ENCODE assay signal across 8 cellular contexts in the genomic region with DNA sequence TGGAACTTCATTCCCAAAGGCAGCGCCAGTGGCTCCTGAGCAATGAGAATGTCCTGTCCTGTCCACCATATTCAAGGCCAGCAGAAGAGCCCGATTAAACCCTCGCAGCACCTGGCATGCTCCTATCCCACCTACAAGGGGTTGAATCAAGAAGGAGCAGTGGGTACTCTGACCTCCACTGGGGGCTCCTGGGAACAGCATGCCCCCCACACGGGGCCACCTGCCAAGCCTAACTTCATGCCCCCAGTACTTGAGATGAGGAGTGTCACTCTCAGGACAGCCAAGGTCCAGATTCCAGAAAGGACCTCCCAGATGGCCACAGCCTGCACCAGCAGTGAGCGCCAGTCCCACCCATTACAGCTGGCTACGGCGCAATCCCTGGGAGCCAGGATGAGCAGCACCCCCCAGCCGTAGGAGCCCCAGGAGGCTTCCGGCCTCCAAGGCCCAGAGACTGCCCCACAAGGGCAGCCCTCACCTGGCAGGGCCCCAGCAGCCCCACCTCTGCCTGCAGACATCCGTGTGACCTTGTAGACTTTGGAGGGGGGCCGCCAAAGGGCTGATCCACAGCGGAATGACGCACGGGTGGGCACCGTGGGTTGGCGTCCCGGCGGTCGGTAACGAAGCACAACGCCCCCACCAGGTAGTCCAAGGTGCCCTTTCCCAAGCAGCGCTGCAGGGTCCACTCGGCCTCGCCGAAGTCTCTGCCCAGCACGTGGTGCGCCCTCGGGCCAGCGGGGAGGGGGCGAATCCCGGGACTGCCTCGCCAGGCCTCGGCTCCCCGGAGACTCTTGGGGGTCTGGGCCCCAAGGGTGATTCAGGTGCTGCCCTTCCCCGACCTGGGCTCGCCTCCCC. TPM values are rescaled to one million over a fixed set of nuclear protein-coding genes. Genes with fewer than 3 reads are reported as not detected.
DNase-seq lines count a peak whose midpoint lies in the region; ATAC-seq and TF ChIP-seq lines count a peak whose summit lies in the region.

No MANE protein-coding gene starts in this region.

- no peaks in the 10 kb centered on the region for H3K27me3 ChIP-seq in RWPE2 (ENCODE audit: insufficient read depth, poor library complexity, severe bottlenecking)
- no peaks in the 10 kb centered on the region for H3K27me3 ChIP-seq in esophagus muscularis mucosa

- peaks cover 38% of the 10 kb centered on the region for H3K4me1 Mint-ChIP-seq in progenitor cell of endocrine pancreas (ENCODE audit: low read depth)

- H3K9me3 ChIP-seq in ES-I3 (ENCODE audit: control insufficient read depth, insufficient read depth, low read length) (no peaks in the 10 kb centered on the region), RWPE2 (ENCODE audit: severe bottlenecking) (no peaks in the 10 kb centered on the region), esophagus muscularis mucosa (no peaks in the 10 kb centered on the region)

- no peak for TF ChIP-seq POLR2A in esophagus muscularis mucosa (IDR thresholded peaks at IDR 0.05; ENCODE audit: low read depth)

- DNase-seq in RWPE2 (ENCODE audit: low spot score) (peak; percentile 69), esophagus muscularis mucosa (ENCODE audit: extremely low spot score) (no peak), progenitor cell of endocrine pancreas (ENCODE audit: low spot score, unreplicated experiment) (no peak), DMS153 treated with DMSO at 0.1 percent for 48 hours (lab: John Stamatoyannopoulos, UW; ENCODE audit: unreplicated experiment) (no peak), NCI-H2029 treated with DMSO at 0.1 percent for 48 hours (lab: John Stamatoyannopoulos, UW) (no peak)
- DNase-seq in stimulated activated CD4-positive, alpha-beta T cell treated with anti-CD3 and anti-CD28 coated beads, Interleukin-2, amount 100 ng/mL, for 48 hours = no peak

- no peak for TF ChIP-seq EP300 in esophagus muscularis mucosa (IDR thresholded peaks at IDR 0.05)

- peak overlapping the region; percentile 76 for H3K27ac ChIP-seq in RWPE2 (ENCODE audit: poor library complexity, severe bottlenecking)
- peak overlapping the region; percentile 88 to 94 (median 90) for H3K27ac ChIP-seq in esophagus muscularis mucosa (replicated peaks in 1 of 4)

- no peaks in the 10 kb centered on the region for H3K27me3 Mint-ChIP-seq in progenitor cell of endocrine pancreas

- H3K36me3 ChIP-seq in ES-I3 (ENCODE audit: insufficient read depth, low read length) = peaks cover 5% of the 10 kb centered on the region
- H3K36me3 ChIP-seq in RWPE2 (ENCODE audit: low read depth) = peaks cover 31% of the 10 kb centered on the region
- peaks cover 11 to 33% (median 29%) of the 10 kb centered on the region in 4 donors for H3K36me3 ChIP-seq in esophagus muscularis mucosa

- H3K4me3 Mint-ChIP-seq in progenitor cell of endocrine pancreas (ENCODE audit: low read depth) = peak overlapping the region; percentile 56

- ATAC-seq in RWPE2 (ENCODE audit: low read depth) (no peak), GM21528 (IDR thresholded peaks at IDR 0.05; ENCODE audit: low FRiP score, unreplicated experiment) (no peak)

- H3K9ac ChIP-seq in ES-I3 (ENCODE audit: low read depth, low read length) = peak overlapping the region; percentile 87

- TF ChIP-seq CTCF in RWPE2 (IDR thresholded peaks at IDR 0.05; ENCODE audit: poor library complexity, severe bottlenecking) (no peak), esophagus muscularis mucosa (IDR thresholded peaks at IDR 0.05) (no peak), progenitor cell of endocrine pancreas (IDR thresholded peaks at IDR 0.05; ENCODE audit: unreplicated experiment) (no peak)

- 95% methylated on average over 21 of the region's 36 CpGs for WGBS in esophagus muscularis mucosa

- H3K4me3 ChIP-seq in RWPE2 (ENCODE audit: severe bottlenecking) (peak overlapping the region; percentile 61), esophagus muscularis mucosa (peak overlapping the region; percentile 55 to 72 (median 66))

- intact Hi-C loops in esophagus muscularis mucosa (cut with DNase I) = no loop called here

- peaks cover 20% of the 10 kb centered on the region for H3K36me3 Mint-ChIP-seq in progenitor cell of endocrine pancreas (ENCODE audit: insufficient read depth)

- H3K9me3 Mint-ChIP-seq in progenitor cell of endocrine pancreas (ENCODE audit: low read depth) = no peaks in the 10 kb centered on the region

- peaks cover 18% of the 10 kb centered on the region; the same call in 1 of the 2 replicates for H3K4me1 ChIP-seq in ES-I3 (ENCODE audit: insufficient read depth, low read length)
- peaks cover 18% of the 10 kb centered on the region for H3K4me1 ChIP-seq in RWPE2 (ENCODE audit: insufficient read depth, poor library complexity, severe bottlenecking)
- peaks cover 46 to 94% (median 89%) of the 10 kb centered on the region in 4 donors for H3K4me1 ChIP-seq in esophagus muscularis mucosa

- peak overlapping the region; percentile 100 for H3K27ac Mint-ChIP-seq in progenitor cell of endocrine pancreas

RNA-seq across cellular contexts. Expression of a gene that starts 1.0 kb away (rescaled TPM):
- total RNA-seq in esophagus muscularis mucosa (10 to 100 TPM; 26.0 to 50.4 (median 31.5) TPM), progenitor cell of endocrine pancreas (71.4 and 71.9 TPM in 2 replicates)

RNA-seq across cellular contexts. Expression of a gene that starts 3.2 kb away (rescaled TPM):
- total RNA-seq in esophagus muscularis mucosa (10 to 100 TPM; 34.5 to 70.7 (median 44.7) TPM), progenitor cell of endocrine pancreas (not detected in 2 replicates)

RNA-seq across cellular contexts. Expression of a gene that starts 7.3 kb away (rescaled TPM):
- total RNA-seq in esophagus muscularis mucosa = 10 to 100 TPM in 2 of 4 donors, 1 to 10 TPM in 2; 2.9 to 14.6 (median 10.9) TPM
- 0.93 and 1.0 TPM in 2 replicates for total RNA-seq in progenitor cell of endocrine pancreas

RNA-seq across cellular contexts. Expression of a gene that starts 20.9 kb away (rescaled TPM):
- total RNA-seq in esophagus muscularis mucosa (10 to 100 TPM; 54.0 to 79.1 (median 72.4) TPM), progenitor cell of endocrine pancreas (58.2 and 62.5 TPM in 2 replicates)

RNA-seq across cellular contexts. Expression of a gene that starts 24.1 kb away (rescaled TPM):
- total RNA-seq in esophagus muscularis mucosa (10 to 100 TPM; 13.4 to 25.8 (median 22.4) TPM), progenitor cell of endocrine pancreas (4.1 and 4.7 TPM in 2 replicates)

Comparison
In these comparisons a context has a peak if more than half of its experiments do, and no peak if none do; other contexts are left out.
1. RNA of a gene that starts 3.2 kb away (total RNA-seq): 34.5 to 70.7 TPM in esophagus muscularis mucosa; not detected in progenitor cell of endocrine pancreas; every median in the first group is over 10 times any median in the second.